8 cellular contexts compared by ENCODE assay signal in the genomic region with DNA sequence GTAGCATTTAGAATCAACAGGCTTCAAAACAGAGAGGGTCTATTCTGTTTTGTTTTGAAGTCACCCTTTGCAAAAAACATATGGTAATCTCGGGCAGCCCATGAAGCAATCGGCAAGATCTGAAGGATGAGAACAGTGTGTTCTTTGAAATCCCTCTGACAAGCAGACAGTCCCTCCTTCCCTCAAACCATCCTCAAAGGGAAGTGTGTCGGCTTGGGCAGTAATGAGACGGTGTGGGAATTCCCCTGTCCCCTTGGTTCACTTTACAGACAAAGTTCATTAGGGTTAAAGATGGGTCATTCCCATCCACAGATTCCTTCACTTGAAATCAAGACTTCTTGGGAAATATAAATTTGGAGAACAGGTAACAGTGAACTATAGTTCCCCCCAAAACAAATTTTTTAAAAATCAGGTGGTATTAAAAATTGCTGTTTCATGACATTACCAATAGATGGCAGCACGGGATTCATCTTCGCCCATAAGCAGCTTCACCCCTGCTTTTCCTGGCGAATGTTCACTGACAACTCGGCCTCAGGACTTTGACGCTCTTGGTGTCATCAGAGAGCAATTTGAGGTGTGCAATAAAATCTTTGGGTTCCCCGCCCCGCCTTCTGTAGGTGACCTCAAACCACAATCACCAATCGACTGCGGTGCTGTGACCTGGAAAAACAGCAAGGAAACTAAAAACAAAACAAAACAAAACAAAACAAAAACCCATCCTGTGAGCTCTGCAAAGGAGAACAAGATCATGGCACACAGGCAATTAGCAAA.
DNase-seq lines count a peak whose midpoint lies in the region; ATAC-seq and TF ChIP-seq lines count a peak whose summit lies in the region.

No MANE protein-coding gene starts in this region.

- peak overlapping the region; percentile 81 for H3K27ac Mint-ChIP-seq in mesothelial cell of epicardium

- peaks cover 5% of the 10 kb centered on the region for H3K27me3 Mint-ChIP-seq in mesothelial cell of epicardium (ENCODE audit: low read depth)

- peaks cover 11% of the 10 kb centered on the region for H3K4me1 Mint-ChIP-seq in mesothelial cell of epicardium

- DNase-seq in AG20443 (ENCODE audit: low spot score) (peak; percentile 75), NCI-H69 (lab: John Stamatoyannopoulos, UW) (peak; percentile 88), ecto neural progenitor cell (ENCODE audit: low spot score) (peak; percentile 56), mesothelial cell of epicardium (ENCODE audit: low spot score in 2 of 2, unreplicated experiment in 2 of 2) (no peak)
- DNase-seq in activated CD4-positive, alpha-beta T cell treated with anti-CD3 and anti-CD28 coated beads, Interleukin-2, amount 50 U/mL, for 24 hours (ENCODE audit: low read depth in 1 of 2, low spot score in 1 of 2) = peak; percentile 23 to 69
- DNase-seq in stimulated activated CD8-positive, alpha-beta memory T cell treated with anti-CD3 and anti-CD28 coated beads, Interleukin-2, amount 100 ng/mL, for 48 hours (ENCODE audit: low read depth in 2 of 2) = peak; percentile 51 to 59

- H3K4me3 Mint-ChIP-seq in mesothelial cell of epicardium = peak overlapping the region; percentile 48

- H3K36me3 Mint-ChIP-seq in mesothelial cell of epicardium = no peaks in the 10 kb centered on the region

- ATAC-seq in GM19025 (IDR thresholded peaks at IDR 0.05; ENCODE audit: low read depth, unreplicated experiment) (peak; percentile 47), HG03354 (IDR thresholded peaks at IDR 0.05; ENCODE audit: poor library complexity, severe bottlenecking, unreplicated experiment) (peak; percentile 58)

- peak; percentile 82 for TF ChIP-seq CTCF in mesothelial cell of epicardium (IDR thresholded peaks at IDR 0.05; ENCODE audit: unreplicated experiment)

- no peaks in the 10 kb centered on the region for H3K9me3 Mint-ChIP-seq in mesothelial cell of epicardium

Comparison
In these comparisons a context has a peak if more than half of its experiments do, and no peak if none do; other contexts are left out.
1. DNase-seq: peak in AG20443 (single experiment), NCI-H69 (single experiment), activated CD4-positive, alpha-beta T cell treated with anti-CD3 and anti-CD28 coated beads, Interleukin-2, amount 50 U/mL, for 24 hours (2 of 2), ecto neural progenitor cell (single experiment) and stimulated activated CD8-positive, alpha-beta memory T cell treated with anti-CD3 and anti-CD28 coated beads, Interleukin-2, amount 100 ng/mL, for 48 hours (2 of 2); none in mesothelial cell of epicardium (0 of 2).